9 cellular contexts compared by ENCODE assay signal in the genomic region with DNA sequence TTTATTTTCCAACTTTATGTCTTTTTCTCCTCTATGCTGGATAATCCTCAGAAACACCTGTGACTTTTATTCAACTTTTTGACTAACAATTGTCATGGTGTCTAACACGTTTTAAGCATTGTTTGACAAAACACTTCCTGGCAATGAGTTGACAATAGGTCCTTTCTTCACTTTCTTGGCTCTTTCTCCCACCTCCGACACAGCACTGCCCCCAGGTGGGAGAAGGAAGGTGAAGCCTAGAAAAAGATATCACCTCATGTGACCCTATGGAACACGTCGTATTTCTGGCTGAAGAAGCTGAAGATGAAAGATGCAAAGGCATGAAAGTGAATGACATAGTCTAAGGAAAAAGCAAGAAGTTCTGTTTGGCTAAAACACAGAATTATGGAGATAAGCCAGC.
DNase-seq lines count a peak whose midpoint lies in the region; ATAC-seq and TF ChIP-seq lines count a peak whose summit lies in the region.
"Had no signal": no experiment of that assay in that cellular context is flagged by ENCODE, and none has a peak within 500 bp of the region (broad histone marks: within the 10 kb centered on the region; RNA-seq: fewer than 3 reads in every experiment).

No MANE protein-coding gene starts in this region.

- POLR2A ChIA-PET in WTC11 (lab: Charles Lee): no interaction called here

- no peak overlapping the region for H3K27ac Mint-ChIP-seq in WTC11

- no peaks in the 10 kb centered on the region; the same call in 1 of the 2 replicates for H3K36me3 Mint-ChIP-seq in WTC11

- peaks cover 3% of the 10 kb centered on the region; the same call in 1 of the 2 replicates for H3K9me3 Mint-ChIP-seq in WTC11

- intact Hi-C loops in left lung (cut with DNase I) (no loop called here), psoas muscle (cut with DNase I) (no loop called here)

- peak; percentile 96 for ATAC-seq in WTC11
- peak; percentile 71 for ATAC-seq in left lung
- no peak for ATAC-seq in psoas muscle

- H3K27ac ChIP-seq in left lung: no peak overlapping the region
- no peak overlapping the region for H3K27ac ChIP-seq in psoas muscle
- H3K27ac ChIP-seq: neutrophil had no signal

- H3K4me1 ChIP-seq in left lung (no peaks in the 10 kb centered on the region), psoas muscle (no peaks in the 10 kb centered on the region)

- WGBS in psoas muscle, 3 donors: 10 to 19% (median 15%) methylated on average over 4 of the region's 4 CpGs

- no peaks in the 10 kb centered on the region for H3K4me1 Mint-ChIP-seq in WTC11

- H3K27me3 ChIP-seq in left lung: no peaks in the 10 kb centered on the region
- H3K27me3 ChIP-seq in psoas muscle (ENCODE audit: insufficient read depth in 3 of 3, low read length in 2 of 3): no peaks in the 10 kb centered on the region
- H3K27me3 ChIP-seq: neutrophil had no signal

- DNase-seq in GM12864 (ENCODE audit: low read depth): no peak
- peak; percentile 10 for DNase-seq in Jurkat, Clone E6-1 (ENCODE audit: low read depth, low spot score)
- peak; percentile 67 for DNase-seq in WTC11 (ENCODE audit: low spot score)
- no peak for DNase-seq in left lung
- no peak for DNase-seq in SKM-1 treated with dmso at 0.1 percent for 144 hours (lab: John Stamatoyannopoulos, UW; ENCODE audit: unreplicated experiment)
- DNase-seq in activated CD4-positive, CD25-positive, alpha-beta regulatory T cell treated with anti-CD3 and anti-CD28 coated beads, Interleukin-2, amount 50 U/mL, for 72 hours: no peak
- DNase-seq in psoas muscle: no peak
- no peak for DNase-seq in GM19240 (ENCODE audit: insufficient read length, low spot score)

- TF ChIP-seq CTCF in GM12864 (IDR thresholded peaks at IDR 0.05; ENCODE audit: low read depth, low read length, missing control alignments): peak; percentile 35
- peak; percentile 47; the same call in 1 of the 2 replicates for TF ChIP-seq CTCF in WTC11 (IDR thresholded peaks at IDR 0.05)
- TF ChIP-seq CTCF in left lung (IDR thresholded peaks at IDR 0.05): peak in 1 of 2 donors; percentile 7
- no peak for TF ChIP-seq CTCF in psoas muscle (IDR thresholded peaks at IDR 0.05)

- H3K4me3 Mint-ChIP-seq in WTC11: no peak overlapping the region

- CTCF ChIA-PET in WTC11 (lab: Charles Lee): interaction anchor here (0.6 to 2.7 kb wide), 7 partner anchors 10 to 370 kb away, joined by 3 to 55 read pairs (median 4); no protein-coding TSS in a partner anchor

- H3K36me3 ChIP-seq in left lung (no peaks in the 10 kb centered on the region), psoas muscle (ENCODE audit: insufficient read depth in 1 of 2, low read depth in 1 of 2) (no peaks in the 10 kb centered on the region)
- H3K36me3 ChIP-seq: neutrophil had no signal

- H3K9me3 ChIP-seq in left lung (no peaks in the 10 kb centered on the region), psoas muscle (no peaks in the 10 kb centered on the region)
- H3K9me3 ChIP-seq: neutrophil had no signal

- no peaks in the 10 kb centered on the region for H3K27me3 Mint-ChIP-seq in WTC11 (ENCODE audit: low read depth)

- no peak overlapping the region for H3K4me3 ChIP-seq in GM12864 (ENCODE audit: low read depth, low read length)
- no peak overlapping the region for H3K4me3 ChIP-seq in Jurkat, Clone E6-1 (ENCODE audit: low read length)
- H3K4me3 ChIP-seq in left lung: no peak overlapping the region
- H3K4me3 ChIP-seq in psoas muscle: no peak overlapping the region

TF ChIP-seq in WTC11, 78 proteins besides CTCF, POLR2A, EP300 and RAD21 (continues in another document):
- TF ChIP-seq, protein P1, sequence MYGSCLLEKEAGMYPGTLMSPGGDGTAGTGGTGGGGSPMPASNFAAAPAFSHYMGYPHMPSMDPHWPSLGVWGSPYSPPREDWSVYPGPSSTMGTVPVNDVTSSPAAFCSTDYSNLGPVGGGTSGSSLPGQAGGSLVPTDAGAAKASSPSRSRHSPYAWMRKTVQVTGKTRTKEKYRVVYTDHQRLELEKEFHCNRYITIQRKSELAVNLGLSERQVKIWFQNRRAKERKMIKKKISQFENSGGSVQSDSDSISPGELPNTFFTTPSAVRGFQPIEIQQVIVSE (CRISPR knock-in tag; IDR thresholded peaks at IDR 0.05; ENCODE audit: borderline replicate concordance): no peak
- TF ChIP-seq, protein P2, sequence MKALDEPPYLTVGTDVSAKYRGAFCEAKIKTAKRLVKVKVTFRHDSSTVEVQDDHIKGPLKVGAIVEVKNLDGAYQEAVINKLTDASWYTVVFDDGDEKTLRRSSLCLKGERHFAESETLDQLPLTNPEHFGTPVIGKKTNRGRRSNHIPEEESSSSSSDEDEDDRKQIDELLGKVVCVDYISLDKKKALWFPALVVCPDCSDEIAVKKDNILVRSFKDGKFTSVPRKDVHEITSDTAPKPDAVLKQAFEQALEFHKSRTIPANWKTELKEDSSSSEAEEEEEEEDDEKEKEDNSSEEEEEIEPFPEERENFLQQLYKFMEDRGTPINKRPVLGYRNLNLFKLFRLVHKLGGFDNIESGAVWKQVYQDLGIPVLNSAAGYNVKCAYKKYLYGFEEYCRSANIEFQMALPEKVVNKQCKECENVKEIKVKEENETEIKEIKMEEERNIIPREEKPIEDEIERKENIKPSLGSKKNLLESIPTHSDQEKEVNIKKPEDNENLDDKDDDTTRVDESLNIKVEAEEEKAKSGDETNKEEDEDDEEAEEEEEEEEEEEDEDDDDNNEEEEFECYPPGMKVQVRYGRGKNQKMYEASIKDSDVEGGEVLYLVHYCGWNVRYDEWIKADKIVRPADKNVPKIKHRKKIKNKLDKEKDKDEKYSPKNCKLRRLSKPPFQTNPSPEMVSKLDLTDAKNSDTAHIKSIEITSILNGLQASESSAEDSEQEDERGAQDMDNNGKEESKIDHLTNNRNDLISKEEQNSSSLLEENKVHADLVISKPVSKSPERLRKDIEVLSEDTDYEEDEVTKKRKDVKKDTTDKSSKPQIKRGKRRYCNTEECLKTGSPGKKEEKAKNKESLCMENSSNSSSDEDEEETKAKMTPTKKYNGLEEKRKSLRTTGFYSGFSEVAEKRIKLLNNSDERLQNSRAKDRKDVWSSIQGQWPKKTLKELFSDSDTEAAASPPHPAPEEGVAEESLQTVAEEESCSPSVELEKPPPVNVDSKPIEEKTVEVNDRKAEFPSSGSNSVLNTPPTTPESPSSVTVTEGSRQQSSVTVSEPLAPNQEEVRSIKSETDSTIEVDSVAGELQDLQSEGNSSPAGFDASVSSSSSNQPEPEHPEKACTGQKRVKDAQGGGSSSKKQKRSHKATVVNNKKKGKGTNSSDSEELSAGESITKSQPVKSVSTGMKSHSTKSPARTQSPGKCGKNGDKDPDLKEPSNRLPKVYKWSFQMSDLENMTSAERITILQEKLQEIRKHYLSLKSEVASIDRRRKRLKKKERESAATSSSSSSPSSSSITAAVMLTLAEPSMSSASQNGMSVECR (CRISPR knock-in tag; IDR thresholded peaks at IDR 0.05; ENCODE audit: borderline replicate concordance): no peak
- TF ChIP-seq, protein P3, sequence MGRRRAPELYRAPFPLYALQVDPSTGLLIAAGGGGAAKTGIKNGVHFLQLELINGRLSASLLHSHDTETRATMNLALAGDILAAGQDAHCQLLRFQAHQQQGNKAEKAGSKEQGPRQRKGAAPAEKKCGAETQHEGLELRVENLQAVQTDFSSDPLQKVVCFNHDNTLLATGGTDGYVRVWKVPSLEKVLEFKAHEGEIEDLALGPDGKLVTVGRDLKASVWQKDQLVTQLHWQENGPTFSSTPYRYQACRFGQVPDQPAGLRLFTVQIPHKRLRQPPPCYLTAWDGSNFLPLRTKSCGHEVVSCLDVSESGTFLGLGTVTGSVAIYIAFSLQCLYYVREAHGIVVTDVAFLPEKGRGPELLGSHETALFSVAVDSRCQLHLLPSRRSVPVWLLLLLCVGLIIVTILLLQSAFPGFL (CRISPR knock-in tag; IDR thresholded peaks at IDR 0.05; ENCODE audit: borderline replicate concordance): no peak
- no peak for TF ChIP-seq RORB (CRISPR knock-in tag; IDR thresholded peaks at IDR 0.05)
- TF ChIP-seq NR3C1 (CRISPR knock-in tag; conservative IDR thresholded peaks at IDR 0.05; ENCODE audit: low read depth): no peak
- TF ChIP-seq, protein P4, sequence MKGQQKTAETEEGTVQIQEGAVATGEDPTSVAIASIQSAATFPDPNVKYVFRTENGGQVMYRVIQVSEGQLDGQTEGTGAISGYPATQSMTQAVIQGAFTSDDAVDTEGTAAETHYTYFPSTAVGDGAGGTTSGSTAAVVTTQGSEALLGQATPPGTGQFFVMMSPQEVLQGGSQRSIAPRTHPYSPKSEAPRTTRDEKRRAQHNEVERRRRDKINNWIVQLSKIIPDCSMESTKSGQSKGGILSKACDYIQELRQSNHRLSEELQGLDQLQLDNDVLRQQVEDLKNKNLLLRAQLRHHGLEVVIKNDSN (CRISPR knock-in tag; IDR thresholded peaks at IDR 0.05): peak; percentile 52; the same call in 1 of the 2 replicates
- TF ChIP-seq ZNF317 (CRISPR knock-in tag; IDR thresholded peaks at IDR 0.05; ENCODE audit: borderline replicate concordance, low read depth): no peak
- TF ChIP-seq, protein P5, sequence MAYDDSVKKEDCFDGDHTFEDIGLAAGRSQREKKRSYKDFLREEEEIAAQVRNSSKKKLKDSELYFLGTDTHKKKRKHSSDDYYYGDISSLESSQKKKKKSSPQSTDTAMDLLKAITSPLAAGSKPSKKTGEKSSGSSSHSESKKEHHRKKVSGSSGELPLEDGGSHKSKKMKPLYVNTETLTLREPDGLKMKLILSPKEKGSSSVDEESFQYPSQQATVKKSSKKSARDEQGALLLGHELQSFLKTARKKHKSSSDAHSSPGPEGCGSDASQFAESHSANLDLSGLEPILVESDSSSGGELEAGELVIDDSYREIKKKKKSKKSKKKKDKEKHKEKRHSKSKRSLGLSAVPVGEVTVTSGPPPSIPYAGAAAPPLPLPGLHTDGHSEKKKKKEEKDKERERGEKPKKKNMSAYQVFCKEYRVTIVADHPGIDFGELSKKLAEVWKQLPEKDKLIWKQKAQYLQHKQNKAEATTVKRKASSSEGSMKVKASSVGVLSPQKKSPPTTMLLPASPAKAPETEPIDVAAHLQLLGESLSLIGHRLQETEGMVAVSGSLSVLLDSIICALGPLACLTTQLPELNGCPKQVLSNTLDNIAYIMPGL (CRISPR knock-in tag; IDR thresholded peaks at IDR 0.05): no peak
- no peak for TF ChIP-seq NFYB (CRISPR knock-in tag; conservative IDR thresholded peaks at IDR 0.05; ENCODE audit: low read depth)
- TF ChIP-seq OVOL2 (CRISPR knock-in tag; IDR thresholded peaks at IDR 0.05; ENCODE audit: borderline replicate concordance): no peak
- TF ChIP-seq, protein P6, sequence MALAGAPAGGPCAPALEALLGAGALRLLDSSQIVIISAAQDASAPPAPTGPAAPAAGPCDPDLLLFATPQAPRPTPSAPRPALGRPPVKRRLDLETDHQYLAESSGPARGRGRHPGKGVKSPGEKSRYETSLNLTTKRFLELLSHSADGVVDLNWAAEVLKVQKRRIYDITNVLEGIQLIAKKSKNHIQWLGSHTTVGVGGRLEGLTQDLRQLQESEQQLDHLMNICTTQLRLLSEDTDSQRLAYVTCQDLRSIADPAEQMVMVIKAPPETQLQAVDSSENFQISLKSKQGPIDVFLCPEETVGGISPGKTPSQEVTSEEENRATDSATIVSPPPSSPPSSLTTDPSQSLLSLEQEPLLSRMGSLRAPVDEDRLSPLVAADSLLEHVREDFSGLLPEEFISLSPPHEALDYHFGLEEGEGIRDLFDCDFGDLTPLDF (CRISPR knock-in tag; IDR thresholded peaks at IDR 0.05): no peak
- TF ChIP-seq CREM (CRISPR knock-in tag; IDR thresholded peaks at IDR 0.05): no peak

Comparison
In these comparisons a context has a peak if more than half of its experiments do, and no peak if none do; other contexts are left out.
1. DNase-seq: peak in Jurkat, Clone E6-1 (single experiment) and WTC11 (single experiment); none in GM12864 (single experiment), left lung (0 of 2), SKM-1 treated with dmso at 0.1 percent for 144 hours (single experiment), activated CD4-positive, CD25-positive, alpha-beta regulatory T cell treated with anti-CD3 and anti-CD28 coated beads, Interleukin-2, amount 50 U/mL, for 72 hours (single experiment), psoas muscle (0 of 2) and GM19240 (single experiment).
2. ATAC-seq: peak in WTC11 (single experiment) and left lung (single experiment); none in psoas muscle (0 of 4).